8 cellular contexts compared by ENCODE assay signal in the genomic region with DNA sequence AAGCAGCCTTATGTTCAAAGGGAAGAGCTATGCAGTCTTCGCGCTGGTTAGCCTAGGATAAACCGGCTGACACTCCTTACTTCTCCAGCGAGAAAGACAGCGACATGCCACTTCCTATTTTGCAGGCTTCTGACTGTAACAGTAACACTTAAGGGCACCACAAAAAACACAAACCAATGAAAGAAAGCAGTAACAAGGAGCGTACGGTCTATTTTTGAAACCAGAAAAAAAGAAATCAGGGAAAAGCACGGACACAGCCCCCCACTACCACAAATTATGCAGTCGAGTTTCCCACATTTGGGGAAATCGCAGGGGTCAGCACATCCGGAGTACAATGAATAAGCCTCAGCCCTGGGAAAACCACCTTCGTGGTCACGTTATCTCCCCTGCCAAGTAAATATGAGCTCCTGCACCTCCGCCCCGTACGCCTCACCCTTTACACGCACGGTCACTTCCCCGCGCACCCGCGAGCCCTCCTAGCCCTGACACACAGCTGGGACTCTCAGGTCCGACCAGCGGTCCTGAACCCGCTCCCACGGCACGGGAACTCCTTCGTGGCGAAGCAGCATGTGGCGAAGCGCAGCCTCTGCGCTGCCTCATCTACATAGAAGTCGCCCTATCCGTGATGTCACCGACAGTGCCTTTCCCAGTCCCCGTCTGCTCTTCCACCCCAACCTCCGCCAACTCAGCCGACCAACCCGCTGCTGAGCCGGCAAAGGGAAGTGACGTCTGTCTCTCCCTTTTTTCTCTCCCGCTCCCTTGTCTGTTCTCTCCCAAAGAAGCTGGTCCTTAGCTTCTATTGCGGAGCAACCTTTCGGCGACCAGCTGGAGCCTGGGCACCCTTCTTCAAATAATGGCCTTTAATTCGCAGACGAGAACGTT. TPM values are rescaled to one million over a fixed set of nuclear protein-coding genes. Genes with fewer than 3 reads are reported as not detected.
A peak's percentile ranks its signal among the peaks of the same experiment; 100 is the strongest.
DNase-seq lines count a peak whose midpoint lies in the region; ATAC-seq and TF ChIP-seq lines count a peak whose summit lies in the region.

No MANE protein-coding gene starts in this region.

- TF ChIP-seq POLR2A in right lobe of liver (IDR thresholded peaks at IDR 0.05), result peak; percentile 80

- intact Hi-C loops in dorsolateral prefrontal cortex (cut with DNase I), result no loop called here
- intact Hi-C loops in right lobe of liver (cut with DNase I), result no loop called here

- peak overlapping the region; percentile 57 for H3K4me3 ChIP-seq in GM06990 (replicated peaks; ENCODE audit: low read depth, low read length)
- H3K4me3 ChIP-seq in dorsolateral prefrontal cortex, result peak overlapping the region in 58 of 59 donors; percentile 30 to 75 (median 57)
- peak overlapping the region in 1 of 3 donors; percentile 7 for H3K4me3 ChIP-seq in right lobe of liver

- ATAC-seq in HG02571 (IDR thresholded peaks at IDR 0.05; ENCODE audit: unreplicated experiment), result peak; percentile 64
- ATAC-seq in right lobe of liver, result peak; percentile 65 to 90 (median 86)

- H3K36me3 Mint-ChIP-seq in activated CD4-positive, alpha-beta memory T cell treated with anti-CD3 and anti-CD28 coated beads, Interleukin-2, amount 10 ng/mL, durations not matched to agents 7 days and 5 days (ENCODE audit: low read depth), result no peaks in the 10 kb centered on the region

- no peaks in the 10 kb centered on the region for H3K9me3 ChIP-seq in right lobe of liver

- TF ChIP-seq CTCF in GM06990 (IDR thresholded peaks at IDR 0.05; ENCODE audit: insufficient read depth, low read length, poor library complexity, severe bottlenecking), result no peak
- TF ChIP-seq CTCF in dorsolateral prefrontal cortex (IDR thresholded peaks at IDR 0.05 in 54 of 56, conservative IDR thresholded peaks at IDR 0.05 in 2 of 56; ENCODE audit: low read depth in 1 of 56, partially characterized antibody in 56 of 56), result peak in 1 of 56 donors; percentile 14
- TF ChIP-seq CTCF in right lobe of liver (IDR thresholded peaks at IDR 0.05), result no peak

- peaks cover 2% of the 10 kb centered on the region for H3K27me3 Mint-ChIP-seq in activated CD4-positive, alpha-beta memory T cell treated with anti-CD3 and anti-CD28 coated beads, Interleukin-2, amount 10 ng/mL, durations not matched to agents 7 days and 5 days

- H3K27ac ChIP-seq in dorsolateral prefrontal cortex (peak overlapping the region in 58 of 59 donors; percentile 24 to 99 (median 94)), right lobe of liver (peak overlapping the region in 2 of 3 donors; percentile 21 to 36)

- peaks cover 31% of the 10 kb centered on the region for H3K4me1 Mint-ChIP-seq in activated CD4-positive, alpha-beta memory T cell treated with anti-CD3 and anti-CD28 coated beads, Interleukin-2, amount 10 ng/mL, durations not matched to agents 7 days and 5 days

- CTCF ChIA-PET in activated CD4-positive, alpha-beta memory T cell treated with anti-CD3 and anti-CD28 coated beads, Interleukin-2, amount 10 ng/mL, durations not matched to agents 7 days and 5 days (lab: Charles Lee), result no interaction called here

- H3K27me3 ChIP-seq in GM06990 (replicated peaks; ENCODE audit: control insufficient read depth, insufficient read depth, low read length) (no peaks in the 10 kb centered on the region), dorsolateral prefrontal cortex (peaks cover 0 to 14% (median 0%) of the 10 kb centered on the region in 45 donors), right lobe of liver (no peaks in the 10 kb centered on the region)

- no peaks in the 10 kb centered on the region for H3K9me3 Mint-ChIP-seq in activated CD4-positive, alpha-beta memory T cell treated with anti-CD3 and anti-CD28 coated beads, Interleukin-2, amount 10 ng/mL, durations not matched to agents 7 days and 5 days

- H3K4me3 Mint-ChIP-seq in activated CD4-positive, alpha-beta memory T cell treated with anti-CD3 and anti-CD28 coated beads, Interleukin-2, amount 10 ng/mL, durations not matched to agents 7 days and 5 days, result peak overlapping the region; percentile 74

- H3K36me3 ChIP-seq in GM06990 (ENCODE audit: control insufficient read depth, insufficient read depth, low read length) (no peaks in the 10 kb centered on the region), right lobe of liver (no peaks in the 10 kb centered on the region)

- H3K4me1 ChIP-seq in right lobe of liver, result no peaks in the 10 kb centered on the region

- POLR2A ChIA-PET in activated CD4-positive, alpha-beta memory T cell treated with anti-CD3 and anti-CD28 coated beads, Interleukin-2, amount 10 ng/mL, durations not matched to agents 7 days and 5 days (lab: Charles Lee), result interaction anchor here (0.6 to 2.5 kb wide), 9 partner anchors 9 to 1500 kb away, joined by 3 to 69 read pairs (median 4); no protein-coding TSS in a partner anchor

- WGBS in right lobe of liver (ENCODE audit: insufficient coverage, low coverage, low lambda C conversion rate, missing lambda C conversion rate), result 2% methylated on average over 35 of the region's 48 CpGs

- H3K27ac Mint-ChIP-seq in activated CD4-positive, alpha-beta memory T cell treated with anti-CD3 and anti-CD28 coated beads, Interleukin-2, amount 10 ng/mL, durations not matched to agents 7 days and 5 days, result peak overlapping the region; percentile 95

- peak; percentile 85 for DNase-seq in GM06990 (ENCODE audit: extremely low read depth, insufficient read length)
- DNase-seq in NCI-H2227 (lab: John Stamatoyannopoulos, UW; ENCODE audit: unreplicated experiment), result peak; percentile 95
- DNase-seq in activated CD4-positive, alpha-beta memory T cell treated with anti-CD3 and anti-CD28 coated beads, Interleukin-2, amount 10 ng/mL, durations not matched to agents 7 days and 5 days, result peak; percentile 82
- DNase-seq in dorsolateral prefrontal cortex, result peak; percentile 79 to 96 (median 94)
- peak; percentile 56 to 70 (median 67) for DNase-seq in right lobe of liver
- DNase-seq in stimulated activated CD4-positive, alpha-beta T cell treated with anti-CD3 and anti-CD28 coated beads, Interleukin-4, amount 100 ng/mL, for 24 hours, result peak; percentile 87
- DNase-seq in NCI-H2196 treated with DMSO at 0.1 percent for 48 hours (lab: John Stamatoyannopoulos, UW; ENCODE audit: unreplicated experiment), result no peak

RNA-seq across cellular contexts. Expression of gene PPIAL4F, which starts 40.9 kb away (rescaled TPM):
- total RNA-seq in activated CD4-positive, alpha-beta memory T cell treated with anti-CD3 and anti-CD28 coated beads, Interleukin-2, amount 10 ng/mL, durations not matched to agents 7 days and 5 days, result not detected
- 1 to 10 TPM in 8 of 120 experiments, under 1 TPM in 2, not detected in 110; 0.85 to 3.5 (median 1.4) TPM for total RNA-seq in dorsolateral prefrontal cortex
- total RNA-seq in right lobe of liver, result not detected
